11 cellular contexts compared by ENCODE assay signal in the genomic region with DNA sequence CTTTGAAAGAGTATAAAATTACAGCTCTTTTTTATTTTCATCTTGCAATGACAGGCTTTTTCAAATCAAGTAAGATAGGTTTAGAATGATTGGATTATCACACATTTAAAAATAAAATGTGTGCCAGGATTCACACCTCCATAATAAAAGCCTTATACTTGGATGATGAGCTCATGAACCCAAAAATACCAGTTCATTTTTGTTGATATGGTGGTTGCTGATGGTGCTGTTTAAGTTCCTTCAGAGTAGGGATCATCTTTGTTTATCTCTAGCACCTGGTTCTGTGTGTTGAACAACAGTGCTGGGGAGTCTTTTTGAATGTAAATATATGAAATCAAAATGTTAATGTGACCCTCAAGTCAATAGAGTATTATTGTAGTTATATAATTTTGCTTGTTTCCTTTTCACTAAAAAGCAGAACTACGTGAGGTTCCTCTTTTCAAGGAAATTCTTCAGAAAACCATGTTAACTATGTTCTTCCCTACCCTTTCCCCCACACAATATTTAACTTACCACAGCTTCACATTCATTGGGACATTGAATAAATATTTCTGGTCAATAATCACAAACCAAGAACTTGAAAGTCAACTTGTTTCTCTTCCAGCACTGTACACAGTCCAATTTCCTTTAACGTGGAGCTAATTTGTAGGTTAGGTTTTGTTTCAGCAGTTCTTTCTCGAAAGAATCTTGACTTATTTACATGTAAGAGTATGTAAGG.
DNase-seq lines count a peak whose midpoint lies in the region; ATAC-seq, FAIRE-seq and TF ChIP-seq lines count a peak whose summit lies in the region.
"Had no signal": no experiment of that assay in that cellular context is flagged by ENCODE, and none has a peak within 500 bp of the region (broad histone marks: within the 10 kb centered on the region; RNA-seq: fewer than 3 reads in every experiment).

No MANE protein-coding gene starts in this region.

- H3K4me3 Mint-ChIP-seq in astrocyte (ENCODE audit: unreplicated experiment) = no peak overlapping the region
- H3K4me3 Mint-ChIP-seq in activated T-cell treated with anti-CD3 and anti-CD28 coated beads, Interleukin-2, amount 50 U/mL, for 72 hours = no peak overlapping the region
- H3K4me3 Mint-ChIP-seq: T-cell had no signal

- H3K79me2 ChIP-seq in astrocyte (ENCODE audit: insufficient read depth, low read length) = no peaks in the 10 kb centered on the region

- no peak overlapping the region for H2AFZ ChIP-seq in astrocyte (ENCODE audit: low read depth, low read length)

- DNase-seq in AG04450 (ENCODE audit: low read depth, low spot score) (peak; percentile 4), HT-29 (ENCODE audit: low spot score) (peak; percentile 53), astrocyte (ENCODE audit: low read depth) (peak; percentile 19), midbrain (lab: John Stamatoyannopoulos, UW) (peak; percentile 34), epidermal melanocyte (ENCODE audit: insufficient read length, low spot score) (no peak), NCI-H146 (lab: John Stamatoyannopoulos, UW) (no peak)
- no peak for DNase-seq in activated T-cell treated with anti-CD3 and anti-CD28 coated beads, Interleukin-2, amount 50 U/mL, for 72 hours
- DNase-seq: BE2C, NCI-H446 treated with DMSO at 0.1 percent for 48 hours, T-cell had no signal

- no peaks in the 10 kb centered on the region for H3K27me3 Mint-ChIP-seq in astrocyte (ENCODE audit: low read depth, unreplicated experiment)
- H3K27me3 Mint-ChIP-seq in activated T-cell treated with anti-CD3 and anti-CD28 coated beads, Interleukin-2, amount 50 U/mL, for 72 hours (ENCODE audit: low read depth) = no peaks in the 10 kb centered on the region
- H3K27me3 Mint-ChIP-seq: T-cell had no signal

- TF ChIP-seq CTCF in AG04450 (IDR thresholded peaks at IDR 0.05; ENCODE audit: low read depth, low read length) (no peak), astrocyte (IDR thresholded peaks at IDR 0.05; ENCODE audit: insufficient read depth, low read depth, low read length) (no peak)

- H3K36me3 ChIP-seq in astrocyte (ENCODE audit: insufficient read depth, low read length) = no peaks in the 10 kb centered on the region
- H3K36me3 ChIP-seq: BE2C had no signal

- H3K4me1 ChIP-seq in astrocyte (ENCODE audit: insufficient read depth, low read length) = no peaks in the 10 kb centered on the region
- H3K4me1 ChIP-seq: BE2C had no signal

- H3K4me3 ChIP-seq in AG04450 (ENCODE audit: low read depth, low read length) = no peak overlapping the region
- H3K4me3 ChIP-seq in astrocyte (ENCODE audit: insufficient read depth, low read depth, low read length) = no peak overlapping the region

- H3K4me2 ChIP-seq in astrocyte (ENCODE audit: low read length) = no peak overlapping the region

- no peak overlapping the region for H3K27ac ChIP-seq in AG04450 (ENCODE audit: low read depth, low read length)
- H3K27ac ChIP-seq in astrocyte (ENCODE audit: low read depth, low read length) = no peak overlapping the region

- H4K20me1 ChIP-seq in astrocyte (ENCODE audit: insufficient read depth, low read length) = no peaks in the 10 kb centered on the region

- FAIRE-seq in astrocyte (lab: Jason Lieb, UNC) = no peak

- H3K27ac Mint-ChIP-seq in astrocyte (ENCODE audit: unreplicated experiment) = no peak overlapping the region
- H3K27ac Mint-ChIP-seq in activated T-cell treated with anti-CD3 and anti-CD28 coated beads, Interleukin-2, amount 50 U/mL, for 72 hours = no peak overlapping the region
- H3K27ac Mint-ChIP-seq: T-cell had no signal

- CTCF ChIA-PET in AG04450 (lab: Charles Lee) = no interaction called here

- no peaks in the 10 kb centered on the region for H3K36me3 Mint-ChIP-seq in astrocyte (ENCODE audit: low read depth, unreplicated experiment)
- no peaks in the 10 kb centered on the region for H3K36me3 Mint-ChIP-seq in activated T-cell treated with anti-CD3 and anti-CD28 coated beads, Interleukin-2, amount 50 U/mL, for 72 hours (ENCODE audit: insufficient read depth in 2 of 2)
- H3K36me3 Mint-ChIP-seq: T-cell had no signal

- H3K27me3 ChIP-seq in AG04450 (ENCODE audit: control insufficient read depth, insufficient read depth, low read length) = no peaks in the 10 kb centered on the region
- H3K27me3 ChIP-seq in astrocyte (ENCODE audit: insufficient read depth, low read length) = no peaks in the 10 kb centered on the region
- H3K27me3 ChIP-seq: BE2C had no signal

- H3K9me3 Mint-ChIP-seq in astrocyte (ENCODE audit: unreplicated experiment) = no peaks in the 10 kb centered on the region
- H3K9me3 Mint-ChIP-seq in activated T-cell treated with anti-CD3 and anti-CD28 coated beads, Interleukin-2, amount 50 U/mL, for 72 hours = no peaks in the 10 kb centered on the region
- H3K9me3 Mint-ChIP-seq: T-cell had no signal

- no peak for ATAC-seq in HG02623 (IDR thresholded peaks at IDR 0.05; ENCODE audit: unreplicated experiment)
- no peak for ATAC-seq in activated T-cell treated with anti-CD3 and anti-CD28 coated beads, Interleukin-2, amount 50 U/mL, for 72 hours (replicated peaks in 1 of 2)
- ATAC-seq: T-cell had no signal

- H3K9me3 ChIP-seq in AG04450 (ENCODE audit: control insufficient read depth, insufficient read depth, low read length) (no peaks in the 10 kb centered on the region), astrocyte (ENCODE audit: insufficient read depth, low read depth, low read length) (no peaks in the 10 kb centered on the region)
- H3K9me3 ChIP-seq: BE2C had no signal

- H3K4me1 Mint-ChIP-seq in astrocyte (ENCODE audit: low read depth, unreplicated experiment) = no peaks in the 10 kb centered on the region
- H3K4me1 Mint-ChIP-seq in activated T-cell treated with anti-CD3 and anti-CD28 coated beads, Interleukin-2, amount 50 U/mL, for 72 hours (ENCODE audit: low read depth) = no peaks in the 10 kb centered on the region

- no peak overlapping the region for H3K9ac ChIP-seq in astrocyte (ENCODE audit: low read length)

- POLR2A ChIA-PET in AG04450 (lab: Yijun Ruan, JAX) = no interaction called here

Comparison
In these comparisons a context has a peak if more than half of its experiments do, and no peak if none do; other contexts are left out.
1. DNase-seq: peak in AG04450 (single experiment), HT-29 (single experiment), astrocyte (single experiment) and midbrain (single experiment); none in epidermal melanocyte (single experiment), activated T-cell treated with anti-CD3 and anti-CD28 coated beads, Interleukin-2, amount 50 U/mL, for 72 hours (0 of 2) and NCI-H146 (single experiment).